ENCODE assay signal across 13 cellular contexts in genomic region chr2:74735544-74735943, GRCh38.
DNase-seq lines count a peak whose midpoint lies in the region; ATAC-seq and TF ChIP-seq lines count a peak whose summit lies in the region.
"Had no signal": no experiment of that assay in that cellular context is flagged by ENCODE, and none has a peak within 500 bp of the region (broad histone marks: within the 10 kb centered on the region; RNA-seq: fewer than 3 reads in every experiment).

No MANE protein-coding gene starts in this region.

- H3K27ac ChIP-seq in mammary epithelial cell (ENCODE audit: insufficient read depth, low read depth, low read length) = peak overlapping the region; percentile 71
- H3K27ac ChIP-seq in breast epithelium = no peak overlapping the region
- no peak overlapping the region for H3K27ac ChIP-seq in osteoblast (ENCODE audit: low read depth, low read length)

- peak overlapping the region in 1 of 3 experiments; percentile 1 for H3K4me3 ChIP-seq in mammary epithelial cell (replicated peaks in 1 of 3; ENCODE audit: insufficient read depth in 1 of 3, low read depth in 2 of 3, low read length in 3 of 3)
- no peak overlapping the region for H3K4me3 ChIP-seq in breast epithelium
- no peak overlapping the region for H3K4me3 ChIP-seq in osteoblast (ENCODE audit: insufficient read depth, low read length)

- H3K4me1 Mint-ChIP-seq in brain = peaks cover 35% of the 10 kb centered on the region
- H3K4me1 Mint-ChIP-seq: activated T-helper 17 cell treated with anti-CD3 and anti-CD28 coated beads, Interleukin-2, amount 50 U/mL, for 72 hours had no signal

- no peaks in the 10 kb centered on the region for H3K36me3 ChIP-seq in mammary epithelial cell (ENCODE audit: insufficient read depth, low read length)
- H3K36me3 ChIP-seq in breast epithelium = no peaks in the 10 kb centered on the region
- H3K36me3 ChIP-seq in osteoblast (ENCODE audit: insufficient read depth, low read length) = no peaks in the 10 kb centered on the region

- H3K4me1 ChIP-seq in mammary epithelial cell (ENCODE audit: insufficient read depth, low read length) = peaks cover 36% of the 10 kb centered on the region
- no peaks in the 10 kb centered on the region for H3K4me1 ChIP-seq in breast epithelium
- peaks cover 20% of the 10 kb centered on the region for H3K4me1 ChIP-seq in osteoblast (ENCODE audit: insufficient read depth, low read length)

- H3K9ac ChIP-seq in mammary epithelial cell (ENCODE audit: insufficient read depth, low read length) = no peak overlapping the region

- BruUV-seq in mammary epithelial cell (replicated peaks; lab: Mats Ljungman, UMichigan) = no TSS peak

- TF ChIP-seq POLR2A in breast epithelium (IDR thresholded peaks at IDR 0.05) = no peak

- CTCF ChIA-PET in mammary epithelial cell (lab: Charles Lee; ENCODE audit: low non-redundant PET) = no interaction called here

- H4K20me1 ChIP-seq in mammary epithelial cell (ENCODE audit: insufficient read depth, low read length) (no peaks in the 10 kb centered on the region), osteoblast (ENCODE audit: insufficient read depth, low read length) (no peaks in the 10 kb centered on the region)

- peak overlapping the region; percentile 78 for H2AFZ ChIP-seq in mammary epithelial cell (ENCODE audit: low read depth, low read length)
- peak overlapping the region; percentile 41 for H2AFZ ChIP-seq in osteoblast (ENCODE audit: low read length)

- dilution Hi-C loops in mammary epithelial cell (cut with HindIII; ENCODE audit: low sequenced_read_pairs) = no loop called here

- no peak for ATAC-seq in HG02970 (IDR thresholded peaks at IDR 0.05; ENCODE audit: low FRiP score, unreplicated experiment)
- ATAC-seq in GM21515 (IDR thresholded peaks at IDR 0.05; ENCODE audit: unreplicated experiment) = no peak
- ATAC-seq: activated CD4-positive, alpha-beta T cell treated with anti-CD3 and anti-CD28 coated beads for 36 hours; activated T-helper 17 cell treated with anti-CD3 and anti-CD28 coated beads, Interleukin-2, amount 50 U/mL, for 72 hours; naive thymus-derived CD8-positive, alpha-beta T cell had no signal

- H3K9me3 Mint-ChIP-seq in brain = peaks cover 9 to 28% (median 17%) of the 10 kb centered on the region in 5 experiments

- intact Hi-C loops in mammary epithelial cell (cut with micrococcal nuclease) = no loop called here
- intact Hi-C loops in breast epithelium (cut with DNase I; ENCODE audit: low total_unique reads) = no loop called here

- TF ChIP-seq CTCF in mammary epithelial cell (conservative IDR thresholded peaks at IDR 0.05 in 1 of 2, IDR thresholded peaks at IDR 0.05 in 1 of 2; ENCODE audit: extremely low read depth in 1 of 2, insufficient read depth in 1 of 2, low read depth in 1 of 2, low read length in 2 of 2) (no peak), breast epithelium (IDR thresholded peaks at IDR 0.05) (no peak), brain (conservative IDR thresholded peaks at IDR 0.05) (no peak), osteoblast (IDR thresholded peaks at IDR 0.05; ENCODE audit: extremely low read depth, low read depth, low read length) (no peak)

- H3K27me3 ChIP-seq in mammary epithelial cell (ENCODE audit: insufficient read depth, low read length) (no peaks in the 10 kb centered on the region), breast epithelium (no peaks in the 10 kb centered on the region), osteoblast (ENCODE audit: insufficient read depth, low read length) (no peaks in the 10 kb centered on the region)

- DNase-seq in mammary epithelial cell = no peak
- DNase-seq in breast epithelium (ENCODE audit: low spot score in 2 of 2) = no peak
- DNase-seq in NCI-H345 (lab: John Stamatoyannopoulos, UW) = peak; percentile 67
- DNase-seq in osteoblast (ENCODE audit: insufficient read length, low spot score, missing footprints) = no peak
- DNase-seq in NCI-H1436 (lab: John Stamatoyannopoulos, UW) = no peak
- DNase-seq: activated CD4-positive, alpha-beta T cell treated with anti-CD3 and anti-CD28 coated beads for 36 hours; islet precursor cell; naive thymus-derived CD8-positive, alpha-beta T cell; NCI-H510A had no signal

- H3K27ac Mint-ChIP-seq in brain = peak overlapping the region; percentile 48 to 92 (median 77)
- H3K27ac Mint-ChIP-seq: activated CD4-positive, alpha-beta T cell treated with anti-CD3 and anti-CD28 coated beads for 36 hours; activated T-helper 17 cell treated with anti-CD3 and anti-CD28 coated beads, Interleukin-2, amount 50 U/mL, for 72 hours; naive thymus-derived CD8-positive, alpha-beta T cell had no signal

- H3K27me3 Mint-ChIP-seq in brain = peaks cover 7% of the 10 kb centered on the region

- H3K79me2 ChIP-seq in mammary epithelial cell (ENCODE audit: insufficient read depth, low read length) = no peaks in the 10 kb centered on the region
- H3K79me2 ChIP-seq in osteoblast (ENCODE audit: insufficient read depth, low read length) = no peaks in the 10 kb centered on the region

- 61% methylated on average over 3 of the region's 3 CpGs for WGBS in mammary epithelial cell (ENCODE audit: low coverage, missing lambda C conversion rate)

- peaks cover 6% of the 10 kb centered on the region for H3K36me3 Mint-ChIP-seq in brain

- in situ Hi-C loops in mammary epithelial cell (cut with MboI; ENCODE audit: low sequenced_read_pairs in 2 of 2) = no loop called here

- H3K4me2 ChIP-seq in mammary epithelial cell (ENCODE audit: insufficient read depth, low read depth, low read length) (peak overlapping the region; percentile 41), osteoblast (ENCODE audit: insufficient read depth, low read length) (no peak overlapping the region)

- H3K4me3 Mint-ChIP-seq in brain = peak overlapping the region in 3 of 5 experiments; percentile 15 to 33 (median 19)
- H3K4me3 Mint-ChIP-seq: activated CD4-positive, alpha-beta T cell treated with anti-CD3 and anti-CD28 coated beads for 36 hours; activated T-helper 17 cell treated with anti-CD3 and anti-CD28 coated beads, Interleukin-2, amount 50 U/mL, for 72 hours; naive thymus-derived CD8-positive, alpha-beta T cell had no signal

- H3K9me3 ChIP-seq in mammary epithelial cell (replicated peaks; ENCODE audit: insufficient read depth, low read length) (peaks cover 5% of the 10 kb centered on the region), breast epithelium (no peaks in the 10 kb centered on the region), osteoblast (ENCODE audit: low read depth, low read length) (no peaks in the 10 kb centered on the region)
